In genomic region chr2:173010233-173010632, GRCh38 we compare ENCODE assay signal across 28 cellular contexts.
"Had no signal": no experiment of that assay in that cellular context is flagged by ENCODE, and none has a peak within 500 bp of the region (broad histone marks: within the 10 kb centered on the region; RNA-seq: fewer than 3 reads in every experiment).

No MANE protein-coding gene starts in this region.

- H3K4me3 ChIP-seq: neural progenitor cell, ovary, psoas muscle, right lobe of liver, sigmoid colon, stomach, thoracic aorta, thyroid gland, tibial nerve, upper lobe of right lung, uterus had no signal

- FAIRE-seq: small intestine had no signal

- H3K27ac Mint-ChIP-seq: naive thymus-derived CD4-positive, alpha-beta T cell; natural killer cell; nephron; neural progenitor cell; progenitor cell of endocrine pancreas; stimulated activated memory B cell treated with anti-CD40 and anti-IgM and Interleukin-4, amounts not matched to agents 10 μg/mL and 1 μg/mL and 100 μg/mL, for 72 hours; stimulated activated naive CD8-positive, alpha-beta T cell treated with anti-CD3 and anti-CD28 coated beads, Interleukin-15, Interleukin-2, amounts not matched to agents 100 ng/mL and 50 ng/mL, for 24 hours had no signal

- H3K27me3 Mint-ChIP-seq: progenitor cell of endocrine pancreas had no signal

- DNase-seq: naive thymus-derived CD4-positive, alpha-beta T cell; natural killer cell; occipital lobe; ovary; posterior cingulate gyrus; psoas muscle; right cardiac atrium; right lobe of liver; sigmoid colon; small intestine; stimulated activated CD4-positive, alpha-beta T cell treated with anti-CD3 and anti-CD28 coated beads, Interleukin-15, amount 100 ng/mL, for 24 hours; stimulated activated CD4-positive, alpha-beta T cell treated with anti-CD3 and anti-CD28 coated beads, Interleukin-2, amount 100 ng/mL, for 24 hours; stimulated activated CD4-positive, alpha-beta T cell treated with anti-CD3 and anti-CD28 coated beads, Interleukin-2, amount 100 ng/mL, for 48 hours; stimulated activated CD4-positive, alpha-beta T cell treated with anti-CD3 and anti-CD28 coated beads, Interleukin-4, amount 100 ng/mL, for 24 hours; stimulated activated naive CD4-positive, alpha-beta T cell; stomach; thyroid gland; trophoblast cell; upper lobe of right lung; uterus had no signal

- H3K36me3 Mint-ChIP-seq: naive thymus-derived CD4-positive, alpha-beta T cell; natural killer cell; neural progenitor cell; stimulated activated memory B cell treated with anti-CD40 and anti-IgM and Interleukin-4, amounts not matched to agents 10 μg/mL and 1 μg/mL and 100 μg/mL, for 72 hours had no signal

- H3K9me3 Mint-ChIP-seq: naive thymus-derived CD4-positive, alpha-beta T cell; natural killer cell; nephron; neural progenitor cell; stimulated activated memory B cell treated with anti-CD40 and anti-IgM and Interleukin-4, amounts not matched to agents 10 μg/mL and 1 μg/mL and 100 μg/mL, for 72 hours; stimulated activated naive CD8-positive, alpha-beta T cell treated with anti-CD3 and anti-CD28 coated beads, Interleukin-15, Interleukin-2, amounts not matched to agents 100 ng/mL and 50 ng/mL, for 24 hours had no signal

- H3K27ac ChIP-seq: neural progenitor cell, ovary, parathyroid adenoma, psoas muscle, right lobe of liver, sigmoid colon, stomach, thoracic aorta, thyroid gland, tibial nerve, upper lobe of right lung, uterus had no signal

- H3K4me2 ChIP-seq: neural progenitor cell had no signal

- H3K9me3 ChIP-seq: ovary, psoas muscle, right lobe of liver, sigmoid colon, stomach, thoracic aorta, thyroid gland, tibial nerve, upper lobe of right lung, uterus had no signal

- H3K4me1 ChIP-seq: parathyroid adenoma, psoas muscle, right lobe of liver, sigmoid colon, stomach, thyroid gland, tibial nerve, upper lobe of right lung, uterus had no signal

- H3K4me1 Mint-ChIP-seq: naive thymus-derived CD4-positive, alpha-beta T cell; natural killer cell; nephron; neural progenitor cell; stimulated activated memory B cell treated with anti-CD40 and anti-IgM and Interleukin-4, amounts not matched to agents 10 μg/mL and 1 μg/mL and 100 μg/mL, for 72 hours had no signal

- ATAC-seq: naive thymus-derived CD4-positive, alpha-beta T cell; natural killer cell; psoas muscle; right cardiac atrium; right lobe of liver; stimulated activated memory B cell treated with anti-CD40 and anti-IgM and Interleukin-4, amounts not matched to agents 10 μg/mL and 1 μg/mL and 100 μg/mL, for 72 hours; upper lobe of right lung had no signal

- H3K4me3 Mint-ChIP-seq: naive thymus-derived CD4-positive, alpha-beta T cell; natural killer cell; nephron; neural progenitor cell; stimulated activated memory B cell treated with anti-CD40 and anti-IgM and Interleukin-4, amounts not matched to agents 10 μg/mL and 1 μg/mL and 100 μg/mL, for 72 hours; stimulated activated naive CD8-positive, alpha-beta T cell treated with anti-CD3 and anti-CD28 coated beads, Interleukin-15, Interleukin-2, amounts not matched to agents 100 ng/mL and 50 ng/mL, for 24 hours had no signal
